Comparison of ENCODE assay signal across 8 cellular contexts in the genomic region with DNA sequence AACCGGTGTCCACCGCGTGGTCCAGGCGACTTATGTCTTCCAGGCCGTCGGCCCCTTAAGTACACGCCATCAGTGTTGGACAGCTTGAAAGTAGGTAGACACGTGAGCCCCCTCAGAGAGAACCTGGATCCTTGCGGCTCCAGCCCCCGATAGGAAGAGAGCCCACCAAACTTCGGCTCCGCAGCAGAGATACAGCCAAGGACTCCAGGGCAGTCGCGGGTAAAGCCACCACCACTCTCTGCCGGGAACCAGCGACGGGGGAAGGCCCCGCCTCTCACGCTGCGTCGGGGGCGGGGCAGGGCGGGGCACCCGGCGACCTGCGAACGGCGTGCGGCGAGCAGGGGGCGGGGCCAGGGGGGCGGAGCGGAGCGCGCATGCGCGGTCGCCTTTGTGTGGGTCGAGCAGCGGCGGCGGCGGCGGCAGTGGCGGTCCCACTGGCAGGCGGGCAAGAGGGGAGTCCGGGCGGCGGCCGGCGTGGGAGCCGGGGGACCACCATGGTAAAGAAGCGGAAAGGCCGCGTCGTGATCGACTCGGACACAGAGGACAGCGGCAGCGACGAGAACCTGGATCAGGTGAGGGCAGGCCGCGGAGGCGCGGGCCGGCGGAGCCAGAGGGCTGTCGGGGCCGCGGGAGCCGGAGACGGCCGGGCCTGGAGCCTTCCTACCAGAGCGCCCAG. TPM values are rescaled to one million over a fixed set of nuclear protein-coding genes. Genes with fewer than 3 reads are reported as not detected.
DNase-seq lines count a peak whose midpoint lies in the region; ATAC-seq, FAIRE-seq and TF ChIP-seq lines count a peak whose summit lies in the region.

A gene (plus strand): TSS at position 354 of the 676 bp plus-strand sequence. CDS start 21 bp downstream, at position 375.

- no peak for FAIRE-seq in bronchial epithelial cell (lab: Jason Lieb, UNC)

- no peaks in the 10 kb centered on the region; the same call in 1 of the 2 replicates for H3K27me3 Mint-ChIP-seq in WTC11 (ENCODE audit: low read depth)

- H3K27ac Mint-ChIP-seq in WTC11: peak within 1 kb of the TSS; percentile 79

- H3F3A ChIP-seq in smooth muscle cell (ENCODE audit: low read depth): no peaks in the 10 kb centered on the region

- peak within 1 kb of the TSS; percentile 86 for H3K4me2 ChIP-seq in smooth muscle cell

- H3K4me1 Mint-ChIP-seq in WTC11: peaks cover 26% of the 10 kb centered on the region

- BruUV-seq in A673 (replicated peaks; lab: Mats Ljungman, UMichigan): no TSS peak

- no peaks in the 10 kb centered on the region for H3K36me3 Mint-ChIP-seq in WTC11

- no peaks in the 10 kb centered on the region for H3K27me3 ChIP-seq in A673 (replicated peaks; ENCODE audit: insufficient read depth, low read depth, low read length, poor library complexity)
- H3K27me3 ChIP-seq in bronchial epithelial cell (ENCODE audit: control insufficient read depth, insufficient read depth, low read length): no peaks in the 10 kb centered on the region
- no peaks in the 10 kb centered on the region for H3K27me3 ChIP-seq in smooth muscle cell (ENCODE audit: low read depth)

- H3K9ac ChIP-seq in smooth muscle cell (ENCODE audit: low read depth): peak within 1 kb of the TSS; percentile 96

- H3K4me3 ChIP-seq in A673 (ENCODE audit: low read depth, low read length, poor library complexity, severe bottlenecking) (peak within 1 kb of the TSS; percentile 74), bronchial epithelial cell (ENCODE audit: low read depth, low read length) (peak within 1 kb of the TSS; percentile 83), smooth muscle cell (peak within 1 kb of the TSS; percentile 94)

- DNase-seq in A673 (ENCODE audit: low spot score) (peak; percentile 94), NCI-H226 (peak; percentile 48), WTC11 (ENCODE audit: low spot score) (peak; percentile 96), bronchial epithelial cell (ENCODE audit: low read depth) (peak; percentile 70), iPS-NIHi7 (ENCODE audit: extremely low spot score) (peak; percentile 98), smooth muscle cell (lab: John Stamatoyannopoulos, UW; ENCODE audit: unreplicated experiment) (peak; percentile 95)

- peak within 1 kb of the TSS; percentile 91 for H2AFZ ChIP-seq in smooth muscle cell (ENCODE audit: low read depth)

- POLR2A ChIA-PET in A673 (lab: Charles Lee; ENCODE audit: low non-redundant PET) (no interaction called here), WTC11 (lab: Charles Lee) (no interaction called here)

- no peak for TF ChIP-seq CTCF in A673 (conservative IDR thresholded peaks at IDR 0.05; ENCODE audit: low read depth, low read length)
- no peak for TF ChIP-seq CTCF in WTC11 (IDR thresholded peaks at IDR 0.05)
- TF ChIP-seq CTCF in bronchial epithelial cell (IDR thresholded peaks at IDR 0.05; ENCODE audit: insufficient read depth, low read length, severe bottlenecking): no peak
- no peak for TF ChIP-seq CTCF in smooth muscle cell (IDR thresholded peaks at IDR 0.05; ENCODE audit: borderline replicate concordance, insufficient read depth, poor library complexity, severe bottlenecking)

- CTCF ChIA-PET in A673 (lab: Charles Lee) (no interaction called here), WTC11 (lab: Charles Lee) (interaction anchor here (0.7 kb wide), 1 partner anchor 46 kb away, joined by 3 read pairs; no protein-coding TSS in a partner anchor)

- peak; percentile 87 for ATAC-seq in GM18868 (IDR thresholded peaks at IDR 0.05; ENCODE audit: unreplicated experiment)
- peak; percentile 72 for ATAC-seq in HG03103 (IDR thresholded peaks at IDR 0.05; ENCODE audit: low read depth, unreplicated experiment)
- ATAC-seq in WTC11: peak; percentile 92

- intact Hi-C loops in A673 (cut with micrococcal nuclease; ENCODE audit: unreplicated experiment): no loop called here

- H3K4me3 Mint-ChIP-seq in WTC11: peak within 1 kb of the TSS; percentile 93

- peaks cover 44% of the 10 kb centered on the region for H4K20me1 ChIP-seq in smooth muscle cell (ENCODE audit: low read depth)

- H3K27ac ChIP-seq in A673 (ENCODE audit: low read depth, low read length, poor library complexity, severe bottlenecking) (peak within 1 kb of the TSS; percentile 88), smooth muscle cell (ENCODE audit: low read depth) (peak within 1 kb of the TSS; percentile 82)

- H3K4me1 ChIP-seq in A673 (ENCODE audit: insufficient read depth, low read length, poor library complexity, severe bottlenecking) (peaks cover 9% of the 10 kb centered on the region), smooth muscle cell (ENCODE audit: low read depth) (peaks cover 21% of the 10 kb centered on the region)

- H3K9me3 Mint-ChIP-seq in WTC11: no peaks in the 10 kb centered on the region

- peaks cover 53% of the 10 kb centered on the region for H3K79me2 ChIP-seq in smooth muscle cell (ENCODE audit: low read depth)

- H3K9me3 ChIP-seq in A673 (ENCODE audit: low read depth, low read length, poor library complexity, severe bottlenecking): no peaks in the 10 kb centered on the region
- no peaks in the 10 kb centered on the region for H3K9me3 ChIP-seq in smooth muscle cell (replicated peaks; ENCODE audit: low read depth)

- WGBS in smooth muscle cell (ENCODE audit: low lambda C conversion rate): 1% methylated on average over 49 of the region's 74 CpGs

- no peaks in the 10 kb centered on the region for H3K36me3 ChIP-seq in A673 (ENCODE audit: insufficient read depth, low read length, poor library complexity, severe bottlenecking)
- H3K36me3 ChIP-seq in bronchial epithelial cell (ENCODE audit: control insufficient read depth, insufficient read depth, low read length): no peaks in the 10 kb centered on the region
- no peaks in the 10 kb centered on the region for H3K36me3 ChIP-seq in smooth muscle cell (ENCODE audit: low read depth)

TF ChIP-seq in WTC11, 78 proteins besides CTCF, POLR2A, EP300 and RAD21 (continues in another document):
- TF ChIP-seq, protein P1, sequence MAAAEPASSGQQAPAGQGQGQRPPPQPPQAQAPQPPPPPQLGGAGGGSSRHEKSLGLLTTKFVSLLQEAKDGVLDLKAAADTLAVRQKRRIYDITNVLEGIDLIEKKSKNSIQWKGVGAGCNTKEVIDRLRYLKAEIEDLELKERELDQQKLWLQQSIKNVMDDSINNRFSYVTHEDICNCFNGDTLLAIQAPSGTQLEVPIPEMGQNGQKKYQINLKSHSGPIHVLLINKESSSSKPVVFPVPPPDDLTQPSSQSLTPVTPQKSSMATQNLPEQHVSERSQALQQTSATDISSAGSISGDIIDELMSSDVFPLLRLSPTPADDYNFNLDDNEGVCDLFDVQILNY (CRISPR knock-in tag; IDR thresholded peaks at IDR 0.05): peak; percentile 25; the same call in 1 of the 2 replicates
- TF ChIP-seq CBFB (CRISPR knock-in tag; IDR thresholded peaks at IDR 0.05; ENCODE audit: low read depth) (no peak), ETV6 (CRISPR knock-in tag; IDR thresholded peaks at IDR 0.05) (0 out of 2 replicates have a peak, but pooled peaks have one; percentile 20), GRHL2 (CRISPR knock-in tag; IDR thresholded peaks at IDR 0.05; ENCODE audit: insufficient replicate concordance, severe bottlenecking) (no peak), TEAD4 (CRISPR knock-in tag; IDR thresholded peaks at IDR 0.05) (0 out of 2 replicates have a peak, but pooled peaks have one; percentile 21), MYBL2 (CRISPR knock-in tag; IDR thresholded peaks at IDR 0.05) (peak; percentile 69), ZNF219 (CRISPR knock-in tag; IDR thresholded peaks at IDR 0.05; ENCODE audit: borderline replicate concordance) (0 out of 2 replicates have a peak, but pooled peaks have one; percentile 53), ZNF423 (CRISPR knock-in tag; IDR thresholded peaks at IDR 0.05) (no peak), GABPB1 (CRISPR knock-in tag; IDR thresholded peaks at IDR 0.05) (0 out of 2 replicates have a peak, but pooled peaks have one; percentile 31), FOXP1 (CRISPR knock-in tag; IDR thresholded peaks at IDR 0.05; ENCODE audit: borderline replicate concordance) (peak; percentile 69; the same call in 1 of the 2 replicates), TCF7 (CRISPR knock-in tag; IDR thresholded peaks at IDR 0.05; ENCODE audit: low read depth) (0 out of 2 replicates have a peak, but pooled peaks have one; percentile 18), CREM (CRISPR knock-in tag; IDR thresholded peaks at IDR 0.05) (peak; percentile 15; the same call in 1 of the 2 replicates), KAT7 (CRISPR knock-in tag; IDR thresholded peaks at IDR 0.05; ENCODE audit: borderline replicate concordance) (no peak; the same call in 1 of the 2 replicates), ZNF396 (CRISPR knock-in tag; IDR thresholded peaks at IDR 0.05; ENCODE audit: borderline replicate concordance) (no peak)
- TF ChIP-seq, protein P2, sequence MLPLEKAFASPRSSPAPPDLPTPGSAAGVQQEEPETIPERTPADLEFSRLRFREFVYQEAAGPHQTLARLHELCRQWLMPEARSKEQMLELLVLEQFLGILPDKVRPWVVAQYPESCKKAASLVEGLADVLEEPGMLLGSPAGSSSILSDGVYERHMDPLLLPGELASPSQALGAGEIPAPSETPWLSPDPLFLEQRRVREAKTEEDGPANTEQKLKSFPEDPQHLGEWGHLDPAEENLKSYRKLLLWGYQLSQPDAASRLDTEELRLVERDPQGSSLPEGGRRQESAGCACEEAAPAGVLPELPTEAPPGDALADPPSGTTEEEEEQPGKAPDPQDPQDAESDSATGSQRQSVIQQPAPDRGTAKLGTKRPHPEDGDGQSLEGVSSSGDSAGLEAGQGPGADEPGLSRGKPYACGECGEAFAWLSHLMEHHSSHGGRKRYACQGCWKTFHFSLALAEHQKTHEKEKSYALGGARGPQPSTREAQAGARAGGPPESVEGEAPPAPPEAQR (CRISPR knock-in tag; IDR thresholded peaks at IDR 0.05): no peak
- TF ChIP-seq, protein P3, sequence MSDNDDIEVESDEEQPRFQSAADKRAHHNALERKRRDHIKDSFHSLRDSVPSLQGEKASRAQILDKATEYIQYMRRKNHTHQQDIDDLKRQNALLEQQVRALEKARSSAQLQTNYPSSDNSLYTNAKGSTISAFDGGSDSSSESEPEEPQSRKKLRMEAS (CRISPR knock-in tag; IDR thresholded peaks at IDR 0.05): peak; percentile 86
- TF ChIP-seq, protein P4, sequence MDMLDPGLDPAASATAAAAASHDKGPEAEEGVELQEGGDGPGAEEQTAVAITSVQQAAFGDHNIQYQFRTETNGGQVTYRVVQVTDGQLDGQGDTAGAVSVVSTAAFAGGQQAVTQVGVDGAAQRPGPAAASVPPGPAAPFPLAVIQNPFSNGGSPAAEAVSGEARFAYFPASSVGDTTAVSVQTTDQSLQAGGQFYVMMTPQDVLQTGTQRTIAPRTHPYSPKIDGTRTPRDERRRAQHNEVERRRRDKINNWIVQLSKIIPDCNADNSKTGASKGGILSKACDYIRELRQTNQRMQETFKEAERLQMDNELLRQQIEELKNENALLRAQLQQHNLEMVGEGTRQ (CRISPR knock-in tag; IDR thresholded peaks at IDR 0.05): 0 out of 2 replicates have a peak, but pooled peaks have one; percentile 30

RNA-seq across cellular contexts. Expression of the gene that starts here (rescaled TPM):
- total RNA-seq in A673 (2021) (47.6 and 55.3 TPM in 2 replicates), WTC11 (2021) (49.1 to 53.3 TPM (median 52.3 TPM) in 3 replicates), bronchial epithelial cell (7.6 and 13.8 TPM in 2 replicates), smooth muscle cell (25.7 and 38.4 TPM in 2 replicates)
- 68.1 and 92.8 TPM in 2 replicates for polyA plus RNA-seq in smooth muscle cell

Comparison
In these comparisons a context has a peak if more than half of its experiments do, and no peak if none do; other contexts are left out.
1. Peak in every context shown above with its lines: DNase-seq, ATAC-seq, H3K4me3 ChIP-seq and H3K27ac ChIP-seq.
2. DNase-seq: peak in every context shown above with its lines; median percentile 98 in iPS-NIHi7; 96 in WTC11; 95 in smooth muscle cell; 94 in A673; 70 in bronchial epithelial cell; 48 in NCI-H226.